1 cellular context compared by ENCODE assay signal in the genomic region with DNA sequence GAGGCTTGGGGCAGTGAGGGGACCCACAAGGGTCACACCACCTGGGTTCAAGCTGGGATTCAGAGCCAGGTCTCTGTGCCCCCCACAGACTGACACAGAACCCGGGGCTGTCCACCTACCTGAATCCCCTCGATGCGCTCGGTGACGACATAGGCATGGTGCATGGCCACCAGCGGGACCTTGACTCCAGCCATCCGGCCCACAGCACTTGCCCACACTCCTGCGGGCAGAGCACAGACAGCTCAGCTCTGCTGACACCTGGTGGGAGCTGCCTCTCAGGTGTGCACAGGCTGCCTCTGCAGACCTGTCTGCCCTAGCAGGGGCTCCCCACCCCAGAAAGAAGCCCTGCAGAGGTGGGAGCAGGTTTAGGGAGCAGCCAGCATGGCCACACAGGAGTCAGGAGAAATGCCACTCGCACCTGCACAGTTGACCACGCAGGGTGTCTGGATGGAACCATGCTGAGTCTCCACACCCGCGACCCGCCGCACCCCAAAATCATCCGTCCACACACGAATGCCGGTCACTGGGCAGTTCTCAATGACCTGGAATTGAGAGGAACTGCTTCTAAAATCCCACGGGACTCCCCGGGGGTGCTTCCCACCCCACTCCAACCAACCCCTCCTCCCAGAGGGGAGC.
TF ChIP-seq lines count a peak whose summit lies in the region.

No MANE protein-coding gene starts in this region.

TF ChIP-seq in SK-N-SH treated with all-trans-retinoic acid at 6 μM for 48 hours, 23 proteins besides CTCF, POLR2A, EP300 and RAD21 (continued from another document):
- TF ChIP-seq, protein P1, sequence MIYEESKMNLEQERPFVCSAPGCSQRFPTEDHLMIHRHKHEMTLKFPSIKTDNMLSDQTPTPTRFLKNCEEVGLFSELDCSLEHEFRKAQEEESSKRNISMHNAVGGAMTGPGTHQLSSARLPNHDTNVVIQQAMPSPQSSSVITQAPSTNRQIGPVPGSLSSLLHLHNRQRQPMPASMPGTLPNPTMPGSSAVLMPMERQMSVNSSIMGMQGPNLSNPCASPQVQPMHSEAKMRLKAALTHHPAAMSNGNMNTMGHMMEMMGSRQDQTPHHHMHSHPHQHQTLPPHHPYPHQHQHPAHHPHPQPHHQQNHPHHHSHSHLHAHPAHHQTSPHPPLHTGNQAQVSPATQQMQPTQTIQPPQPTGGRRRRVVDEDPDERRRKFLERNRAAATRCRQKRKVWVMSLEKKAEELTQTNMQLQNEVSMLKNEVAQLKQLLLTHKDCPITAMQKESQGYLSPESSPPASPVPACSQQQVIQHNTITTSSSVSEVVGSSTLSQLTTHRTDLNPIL (CRISPR knock-in tag; IDR thresholded peaks at IDR 0.05; ENCODE audit: low read depth) = no peak
- no peak for TF ChIP-seq OSR1 (CRISPR knock-in tag; IDR thresholded peaks at IDR 0.05)
- TF ChIP-seq ZNF565 (CRISPR knock-in tag; conservative IDR thresholded peaks at IDR 0.05; ENCODE audit: low read depth) = no peak
- TF ChIP-seq ISL1 (CRISPR knock-in tag; IDR thresholded peaks at IDR 0.05) = no peak
- no peak for TF ChIP-seq BACH2 (CRISPR knock-in tag; IDR thresholded peaks at IDR 0.05; ENCODE audit: borderline replicate concordance)
- no peak for TF ChIP-seq PPARA (CRISPR knock-in tag; IDR thresholded peaks at IDR 0.05; ENCODE audit: borderline replicate concordance)
- no peak for TF ChIP-seq ZNF70 (CRISPR knock-in tag; IDR thresholded peaks at IDR 0.05)
- TF ChIP-seq ZFP3 (CRISPR knock-in tag; IDR thresholded peaks at IDR 0.05) = no peak
- TF ChIP-seq ARNTL (CRISPR knock-in tag; IDR thresholded peaks at IDR 0.05; ENCODE audit: borderline replicate concordance, low read depth) = no peak
